ENCODE assay signal across 1 cellular context in genomic region chr11:75562048-75562835, GRCh38.
TF ChIP-seq lines count a peak whose summit lies in the region.

SERPINH1 (plus strand) TSS chr11:75562253; CDS start chr11:75566350, 4,097 bp downstream.

TF ChIP-seq in HepG2, 621 proteins besides CTCF, POLR2A, EP300 and RAD21 (continued from another document and continues in another):
- TF ChIP-seq ZXDC (CRISPR knock-in tag; IDR thresholded peaks at IDR 0.05) = peak; percentile 74; the same call in 1 of the 2 replicates
- no peak for TF ChIP-seq ZFP62 (CRISPR knock-in tag; IDR thresholded peaks at IDR 0.05)
- TF ChIP-seq MZF1 (CRISPR knock-in tag; IDR thresholded peaks at IDR 0.05; ENCODE audit: borderline replicate concordance) = no peak
- TF ChIP-seq ZNF136 (CRISPR knock-in tag; IDR thresholded peaks at IDR 0.05; ENCODE audit: low read depth) = no peak
- no peak for TF ChIP-seq NBN (conservative IDR thresholded peaks at IDR 0.05)
- no peak for TF ChIP-seq TFE3 (CRISPR knock-in tag; IDR thresholded peaks at IDR 0.05)
- TF ChIP-seq ATF7 (IDR thresholded peaks at IDR 0.05) = no peak
- no peak for TF ChIP-seq ATF7 (CRISPR knock-in tag; IDR thresholded peaks at IDR 0.05)
- no peak for TF ChIP-seq ADNP (CRISPR knock-in tag; IDR thresholded peaks at IDR 0.05)
- TF ChIP-seq SETDB1 (CRISPR knock-in tag; IDR thresholded peaks at IDR 0.05; ENCODE audit: borderline replicate concordance) = no peak
- no peak for TF ChIP-seq AHR (CRISPR knock-in tag; IDR thresholded peaks at IDR 0.05)
- TF ChIP-seq GPN1 (CRISPR knock-in tag; IDR thresholded peaks at IDR 0.05; ENCODE audit: borderline replicate concordance) = no peak
- no peak; the same call in 1 of the 2 replicates for TF ChIP-seq MAX (IDR thresholded peaks at IDR 0.05)
- TF ChIP-seq YY1 (IDR thresholded peaks at IDR 0.05; ENCODE audit: insufficient read depth, insufficient replicate concordance, low read depth, low read length) = peak; percentile 46
- no peak for TF ChIP-seq CBX5 (CRISPR knock-in tag; IDR thresholded peaks at IDR 0.05; ENCODE audit: borderline replicate concordance)
- no peak for TF ChIP-seq PPARG (CRISPR knock-in tag; conservative IDR thresholded peaks at IDR 0.05)
- peak; percentile 78; the same call in 1 of the 2 replicates for TF ChIP-seq ZNF558 (CRISPR knock-in tag; IDR thresholded peaks at IDR 0.05; ENCODE audit: borderline replicate concordance)
- TF ChIP-seq ZNF768 (CRISPR knock-in tag; IDR thresholded peaks at IDR 0.05) = no peak
- no peak for TF ChIP-seq PHF5A (CRISPR knock-in tag; IDR thresholded peaks at IDR 0.05; ENCODE audit: low read depth, unreplicated experiment)
- no peak for TF ChIP-seq HOXD1 (CRISPR knock-in tag; IDR thresholded peaks at IDR 0.05)
- no peak for TF ChIP-seq ZNF646 (CRISPR knock-in tag; IDR thresholded peaks at IDR 0.05)
- TF ChIP-seq FOXA3 (CRISPR knock-in tag; IDR thresholded peaks at IDR 0.05) = no peak; the same call in 1 of the 2 replicates
- TF ChIP-seq MTA3 (CRISPR knock-in tag; IDR thresholded peaks at IDR 0.05) = no peak
- TF ChIP-seq MEF2D (CRISPR knock-in tag; IDR thresholded peaks at IDR 0.05) = peak; percentile 36; the same call in 1 of the 2 replicates
- TF ChIP-seq RXRA (CRISPR knock-in tag; IDR thresholded peaks at IDR 0.05) = no peak
- peak; percentile 57 for TF ChIP-seq KMT2A (CRISPR knock-in tag; IDR thresholded peaks at IDR 0.05)
- TF ChIP-seq PHB2 (IDR thresholded peaks at IDR 0.05; ENCODE audit: partially characterized antibody) = no peak
- no peak for TF ChIP-seq ZSCAN22 (CRISPR knock-in tag; IDR thresholded peaks at IDR 0.05)
- no peak for TF ChIP-seq ZBTB34 (CRISPR knock-in tag; IDR thresholded peaks at IDR 0.05)
- TF ChIP-seq STAT6 (CRISPR knock-in tag; IDR thresholded peaks at IDR 0.05; ENCODE audit: borderline replicate concordance) = no peak
- no peak; the same call in 1 of the 2 replicates for TF ChIP-seq ZNF580 (CRISPR knock-in tag; IDR thresholded peaks at IDR 0.05; ENCODE audit: borderline replicate concordance, low read depth)
- TF ChIP-seq GTF3A (CRISPR knock-in tag; conservative IDR thresholded peaks at IDR 0.05) = no peak
- no peak for TF ChIP-seq ZNF777 (CRISPR knock-in tag; IDR thresholded peaks at IDR 0.05)
- 0 out of 2 replicates have a peak, but pooled peaks have one; percentile 68 for TF ChIP-seq ZNF607 (CRISPR knock-in tag; IDR thresholded peaks at IDR 0.05; ENCODE audit: borderline replicate concordance)
- no peak for TF ChIP-seq GFI1 (CRISPR knock-in tag; IDR thresholded peaks at IDR 0.05; ENCODE audit: borderline replicate concordance)
- TF ChIP-seq ZNF569 (CRISPR knock-in tag; IDR thresholded peaks at IDR 0.05; ENCODE audit: borderline replicate concordance) = no peak
- no peak for TF ChIP-seq STAT5B (CRISPR knock-in tag; IDR thresholded peaks at IDR 0.05)
- no peak for TF ChIP-seq ZNF879 (CRISPR knock-in tag; IDR thresholded peaks at IDR 0.05)
- TF ChIP-seq ATF5 (CRISPR knock-in tag; IDR thresholded peaks at IDR 0.05; ENCODE audit: low read depth) = no peak
- TF ChIP-seq ARID2 (CRISPR knock-in tag; IDR thresholded peaks at IDR 0.05; ENCODE audit: borderline replicate concordance) = no peak
- peak; percentile 10; the same call in 1 of the 2 replicates for TF ChIP-seq KDM5B (CRISPR knock-in tag; IDR thresholded peaks at IDR 0.05; ENCODE audit: borderline replicate concordance)
- no peak for TF ChIP-seq ZNF383 (CRISPR knock-in tag; IDR thresholded peaks at IDR 0.05; ENCODE audit: borderline replicate concordance)
- peak; percentile 20; the same call in 1 of the 2 replicates for TF ChIP-seq IRF2 (CRISPR knock-in tag; IDR thresholded peaks at IDR 0.05)
- no peak for TF ChIP-seq FOXA1 (IDR thresholded peaks at IDR 0.05)
- no peak for TF ChIP-seq FOXA1 (CRISPR knock-in tag; IDR thresholded peaks at IDR 0.05)
- no peak for TF ChIP-seq ZNF264 (CRISPR knock-in tag; IDR thresholded peaks at IDR 0.05)
- TF ChIP-seq MLX (CRISPR knock-in tag; IDR thresholded peaks at IDR 0.05) = no peak
